8 cellular contexts compared by ENCODE assay signal in genomic region chr7:70193514-70193913, GRCh38.
DNase-seq lines count a peak whose midpoint lies in the region; ATAC-seq and TF ChIP-seq lines count a peak whose summit lies in the region.
"Had no signal": no experiment of that assay in that cellular context is flagged by ENCODE, and none has a peak within 500 bp of the region (broad histone marks: within the 10 kb centered on the region; RNA-seq: fewer than 3 reads in every experiment).

No MANE protein-coding gene starts in this region.

- no peak for ATAC-seq in psoas muscle
- ATAC-seq in activated CD4-positive, alpha-beta T cell treated with anti-CD3 and anti-CD28 coated beads for 36 hours: no peak

- no peak overlapping the region for H3K4me3 ChIP-seq in GM12865 (ENCODE audit: low read depth, low read length)
- no peak overlapping the region for H3K4me3 ChIP-seq in colonic mucosa
- no peak overlapping the region for H3K4me3 ChIP-seq in psoas muscle

- H3K36me3 ChIP-seq in colonic mucosa (no peaks in the 10 kb centered on the region), psoas muscle (ENCODE audit: insufficient read depth in 1 of 2, low read depth in 1 of 2) (no peaks in the 10 kb centered on the region)

- H3K27ac Mint-ChIP-seq in activated CD4-positive, alpha-beta T cell treated with anti-CD3 and anti-CD28 coated beads for 36 hours: no peak overlapping the region
- H3K27ac Mint-ChIP-seq: memory B cell had no signal

- POLR2A ChIA-PET in activated CD4-positive, alpha-beta T cell treated with anti-CD3 and anti-CD28 coated beads for 36 hours (lab: Charles Lee): no interaction called here

- CTCF ChIA-PET in activated CD4-positive, alpha-beta T cell treated with anti-CD3 and anti-CD28 coated beads for 36 hours (lab: Charles Lee): interaction anchor here (0.6 to 1.1 kb wide), 4 partner anchors 15 to 509 kb away, joined by 3 to 4 read pairs (median 3); no protein-coding TSS in a partner anchor

- no peaks in the 10 kb centered on the region for H3K27me3 Mint-ChIP-seq in activated CD4-positive, alpha-beta T cell treated with anti-CD3 and anti-CD28 coated beads for 36 hours
- H3K27me3 Mint-ChIP-seq: memory B cell had no signal

- H3K4me1 ChIP-seq in colonic mucosa: no peaks in the 10 kb centered on the region
- H3K4me1 ChIP-seq in psoas muscle: no peaks in the 10 kb centered on the region

- TF ChIP-seq CTCF in GM12865 (IDR thresholded peaks at IDR 0.05; ENCODE audit: insufficient read depth, low read depth, low read length, missing control alignments): peak; percentile 19
- peak; percentile 24 for TF ChIP-seq CTCF in colonic mucosa (IDR thresholded peaks at IDR 0.05)
- TF ChIP-seq CTCF in psoas muscle (IDR thresholded peaks at IDR 0.05): peak; percentile 18

- DNase-seq in GM12865 (ENCODE audit: low read depth) (peak; percentile 39), NCI-H2196 (lab: John Stamatoyannopoulos, UW; ENCODE audit: unreplicated experiment) (peak; percentile 6), colonic mucosa (no peak), psoas muscle (no peak), SHP77 treated with DMSO at 0.1 percent for 48 hours (lab: John Stamatoyannopoulos, UW) (no peak)
- no peak for DNase-seq in stimulated activated CD4-positive, alpha-beta T cell treated with anti-CD3 and anti-CD28 coated beads, Interleukin-2, amount 100 ng/mL, for 48 hours
- DNase-seq in activated CD4-positive, alpha-beta T cell treated with anti-CD3 and anti-CD28 coated beads for 36 hours: no peak

- no peaks in the 10 kb centered on the region for H3K4me1 Mint-ChIP-seq in activated CD4-positive, alpha-beta T cell treated with anti-CD3 and anti-CD28 coated beads for 36 hours
- H3K4me1 Mint-ChIP-seq: memory B cell had no signal

- H3K27me3 ChIP-seq in colonic mucosa (no peaks in the 10 kb centered on the region), psoas muscle (ENCODE audit: insufficient read depth in 3 of 3, low read length in 2 of 3) (no peaks in the 10 kb centered on the region)

- H3K27ac ChIP-seq in colonic mucosa (no peak overlapping the region), psoas muscle (no peak overlapping the region)

- no peaks in the 10 kb centered on the region for H3K9me3 Mint-ChIP-seq in activated CD4-positive, alpha-beta T cell treated with anti-CD3 and anti-CD28 coated beads for 36 hours (ENCODE audit: low read depth)

- no peaks in the 10 kb centered on the region for H3K9me3 ChIP-seq in colonic mucosa
- peaks cover 5% of the 10 kb centered on the region for H3K9me3 ChIP-seq in psoas muscle

- no peak overlapping the region for H3K4me3 Mint-ChIP-seq in activated CD4-positive, alpha-beta T cell treated with anti-CD3 and anti-CD28 coated beads for 36 hours
- H3K4me3 Mint-ChIP-seq: memory B cell had no signal

- intact Hi-C loops in colonic mucosa (cut with DNase I) (loop anchor here (5.0 kb wide), 1 partner anchor 504 kb away; no protein-coding TSS in a partner anchor), psoas muscle (cut with DNase I) (loop anchor here in 1 of 2 donors (5.0 kb wide), 1 partner anchor 504 kb away; no protein-coding TSS in a partner anchor)
- intact Hi-C loops in activated CD4-positive, alpha-beta T cell treated with anti-CD3 and anti-CD28 coated beads for 36 hours (cut with DNase I, micrococcal nuclease): loop anchor here in 1 of 2 experiments (5.0 kb wide), 1 partner anchor 504 kb away; no protein-coding TSS in a partner anchor

- H3K9ac ChIP-seq in colonic mucosa (ENCODE audit: low read depth in 2 of 2, low read length in 2 of 2): no peak overlapping the region

- H3K36me3 Mint-ChIP-seq in activated CD4-positive, alpha-beta T cell treated with anti-CD3 and anti-CD28 coated beads for 36 hours (ENCODE audit: low read depth): no peaks in the 10 kb centered on the region

- 88 to 94% (median 89%) methylated on average over 4 of the region's 4 CpGs for WGBS in psoas muscle, 3 donors

Comparison
In these comparisons a context has a peak if more than half of its experiments do, and no peak if none do; other contexts are left out.
1. DNase-seq: peak in GM12865 (single experiment) and NCI-H2196 (single experiment); none in colonic mucosa (single experiment), psoas muscle (0 of 2), SHP77 treated with DMSO at 0.1 percent for 48 hours (single experiment), stimulated activated CD4-positive, alpha-beta T cell treated with anti-CD3 and anti-CD28 coated beads, Interleukin-2, amount 100 ng/mL, for 48 hours (0 of 2) and activated CD4-positive, alpha-beta T cell treated with anti-CD3 and anti-CD28 coated beads for 36 hours (single experiment).
2. Peak in every context shown above with its lines, with median percentiles within 50 percentile points of each other: CTCF ChIP-seq.